ENCODE assay signal across 18 cellular contexts in the genomic region with DNA sequence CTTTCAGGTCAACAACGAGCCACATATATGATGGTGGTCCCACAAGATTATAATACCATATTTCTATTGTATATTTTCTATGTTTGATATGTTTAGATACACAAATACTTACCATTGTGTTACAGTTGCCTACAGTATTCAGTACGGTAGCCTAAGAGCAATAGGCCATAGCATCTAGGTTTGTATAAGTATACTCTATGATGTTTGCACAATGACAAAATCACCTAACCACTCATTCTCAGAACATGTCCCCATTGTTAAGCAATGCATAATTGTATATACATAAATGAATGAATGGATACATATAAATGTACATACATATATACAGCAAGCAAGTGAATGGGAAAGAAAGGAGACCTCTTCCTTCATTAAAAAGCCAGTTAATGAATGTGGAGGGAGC. TPM values are rescaled to one million over a fixed set of nuclear protein-coding genes. Genes with fewer than 3 reads are reported as not detected.
DNase-seq lines count a peak whose midpoint lies in the region; ATAC-seq and TF ChIP-seq lines count a peak whose summit lies in the region.
"Had no signal": no experiment of that assay in that cellular context is flagged by ENCODE, and none has a peak within 500 bp of the region (broad histone marks: within the 10 kb centered on the region; RNA-seq: fewer than 3 reads in every experiment).

No MANE protein-coding gene starts in this region.

- H3K9ac ChIP-seq in PC-3 (ENCODE audit: low read length) = no peak overlapping the region
- H3K9ac ChIP-seq: BLaER1 had no signal

- H3K9me3 ChIP-seq in PC-3 (ENCODE audit: low read length) = no peaks in the 10 kb centered on the region
- H3K9me3 ChIP-seq: BE2C, BLaER1 had no signal

- H3K4me1 ChIP-seq in PC-3 (ENCODE audit: insufficient read depth, low read length) = no peaks in the 10 kb centered on the region
- H3K4me1 ChIP-seq: BE2C, BLaER1 had no signal

- no peaks in the 10 kb centered on the region for H4K20me1 ChIP-seq in PC-3 (ENCODE audit: low read length)
- H4K20me1 ChIP-seq: BLaER1 had no signal

- no peak overlapping the region for H3K4me3 ChIP-seq in PC-3 (ENCODE audit: low read length)
- H3K4me3 ChIP-seq: BLaER1 had no signal

- no peaks in the 10 kb centered on the region for H3K27me3 ChIP-seq in PC-3 (ENCODE audit: low read length)
- H3K27me3 ChIP-seq: BE2C, BLaER1 had no signal

- intact Hi-C loops in PC-3 (cut with micrococcal nuclease) = no loop called here

- no TSS peak for BruUV-seq in PC-3 (replicated peaks; lab: Mats Ljungman, UMichigan)

- CTCF ChIA-PET in PC-3 (lab: Charles Lee) = no interaction called here

- DNase-seq in NCI-H748 (lab: John Stamatoyannopoulos, UW; ENCODE audit: unreplicated experiment) = peak; percentile 11
- no peak for DNase-seq in NCI-H748 treated with DMSO at 0.1 percent for 48 hours (lab: John Stamatoyannopoulos, UW)
- peak; percentile 80 for DNase-seq in DMS53 (lab: John Stamatoyannopoulos, UW)
- DNase-seq in PC-3 = peak; percentile 54
- DNase-seq in GM13976 (ENCODE audit: low spot score) = no peak
- DNase-seq in mesothelial cell of epicardium (ENCODE audit: low spot score in 2 of 2, unreplicated experiment in 2 of 2) = no peak
- DNase-seq: 8988T; ACHN; BE2C; C1 segment of cervical spinal cord; CD4-positive, alpha-beta memory T cell; CD4-positive, CD25-positive, alpha-beta regulatory T cell; CD8-positive, alpha-beta memory T cell; COR-L47; DMS79 treated with DMSO at 0.1 percent for 48 hours; GF-D8 had no signal

- no peaks in the 10 kb centered on the region for H3K36me3 ChIP-seq in PC-3 (ENCODE audit: low read depth, low read length)
- H3K36me3 ChIP-seq: BE2C, BLaER1 had no signal

- ATAC-seq in PC-3 = peak; percentile 71

- H3K4me3 Mint-ChIP-seq in mesothelial cell of epicardium = no peak overlapping the region
- H3K4me3 Mint-ChIP-seq: CD14-positive monocyte; CD4-positive, alpha-beta memory T cell; CD4-positive, CD25-positive, alpha-beta regulatory T cell; CD8-positive, alpha-beta memory T cell had no signal

- peaks cover 4% of the 10 kb centered on the region for H3K4me1 Mint-ChIP-seq in mesothelial cell of epicardium
- H3K4me1 Mint-ChIP-seq: CD14-positive monocyte; CD4-positive, alpha-beta memory T cell; CD4-positive, CD25-positive, alpha-beta regulatory T cell; CD8-positive, alpha-beta memory T cell had no signal

- POLR2A ChIA-PET in PC-3 (lab: Charles Lee; ENCODE audit: unreplicated experiment) = no interaction called here

- H3K9me3 Mint-ChIP-seq in mesothelial cell of epicardium = peaks cover 18% of the 10 kb centered on the region

- TF ChIP-seq CTCF in PC-3 (conservative IDR thresholded peaks at IDR 0.05; ENCODE audit: low read depth, low read length) = no peak
- no peak for TF ChIP-seq CTCF in GM13976 (IDR thresholded peaks at IDR 0.05; ENCODE audit: borderline replicate concordance, control extremely low read depth, extremely low read depth, insufficient read depth, missing control alignments)
- TF ChIP-seq CTCF in mesothelial cell of epicardium (IDR thresholded peaks at IDR 0.05; ENCODE audit: unreplicated experiment) = no peak

- H3K9me2 ChIP-seq in PC-3 (replicated peaks; ENCODE audit: low read length) = no peaks in the 10 kb centered on the region

- H3F3A ChIP-seq in PC-3 (ENCODE audit: low read length, unreplicated experiment) = no peaks in the 10 kb centered on the region

- H3K36me3 Mint-ChIP-seq in mesothelial cell of epicardium = peaks cover 6% of the 10 kb centered on the region
- H3K36me3 Mint-ChIP-seq: CD4-positive, alpha-beta memory T cell; CD4-positive, CD25-positive, alpha-beta regulatory T cell; CD8-positive, alpha-beta memory T cell had no signal

- H3K4me2 ChIP-seq in PC-3 (ENCODE audit: low read length) = no peak overlapping the region
- H3K4me2 ChIP-seq: BLaER1 had no signal

- no peaks in the 10 kb centered on the region for H3K27me3 Mint-ChIP-seq in mesothelial cell of epicardium (ENCODE audit: low read depth)
- H3K27me3 Mint-ChIP-seq: CD4-positive, alpha-beta memory T cell; CD4-positive, CD25-positive, alpha-beta regulatory T cell had no signal

- no peak overlapping the region for H3K27ac Mint-ChIP-seq in mesothelial cell of epicardium
- H3K27ac Mint-ChIP-seq: CD14-positive monocyte; CD4-positive, alpha-beta memory T cell; CD4-positive, CD25-positive, alpha-beta regulatory T cell; CD8-positive, alpha-beta memory T cell had no signal

- H3K79me2 ChIP-seq in PC-3 (ENCODE audit: low read length) = no peaks in the 10 kb centered on the region

- no peak overlapping the region for H3K27ac ChIP-seq in PC-3 (ENCODE audit: low read length)
- H3K27ac ChIP-seq: BLaER1 had no signal

- in situ Hi-C loops in GM13976 (cut with MboI; ENCODE audit: low sequenced_read_pairs, unreplicated experiment) = no loop called here

- H2AFZ ChIP-seq in PC-3 (ENCODE audit: low read length) = no peak overlapping the region

RNA-seq across cellular contexts. Expression of a gene that starts 23.8 kb away (rescaled TPM):
- total RNA-seq in PC-3 (2014; rRNA removed) (5.8 TPM in 2 replicates), mesothelial cell of epicardium (0.88 to 1.0 TPM (median 0.91 TPM) in 3 replicates)
- total RNA-seq: CD4-positive, alpha-beta memory T cell; CD4-positive, CD25-positive, alpha-beta regulatory T cell; CD8-positive, alpha-beta memory T cell had no signal

Comparison
In these comparisons a context has a peak if more than half of its experiments do, and no peak if none do; other contexts are left out.
1. DNase-seq: peak in NCI-H748 (single experiment), DMS53 (single experiment) and PC-3 (single experiment); none in NCI-H748 treated with DMSO at 0.1 percent for 48 hours (single experiment), GM13976 (single experiment) and mesothelial cell of epicardium (0 of 2).